ENCODE assay signal across 1 cellular context in the genomic region with DNA sequence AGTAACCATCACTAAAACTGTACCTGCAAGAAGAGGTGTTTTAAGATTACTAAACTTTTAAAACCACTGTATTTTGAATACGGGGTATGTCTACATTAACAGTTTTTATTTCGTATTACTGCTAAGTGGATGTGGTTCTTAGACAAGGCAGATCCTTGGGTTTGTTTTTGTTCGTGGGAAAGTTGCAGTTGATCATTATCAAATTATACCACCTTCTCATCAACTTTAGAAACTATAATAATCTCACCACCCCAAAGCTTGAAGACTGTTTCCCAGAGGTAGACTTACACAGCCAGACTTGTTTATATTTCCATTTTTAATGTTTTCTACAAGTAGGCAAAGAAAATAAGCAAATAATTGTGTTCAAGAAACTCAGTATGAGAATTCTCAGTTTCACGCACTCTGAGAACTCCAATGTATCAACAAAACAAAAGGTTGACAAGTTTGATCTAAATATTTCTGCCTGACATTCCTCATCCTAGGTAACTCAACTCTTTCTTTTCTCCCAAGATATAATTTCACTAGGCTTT.
TF ChIP-seq lines count a peak whose summit lies in the region.

No MANE protein-coding gene starts in this region.

TF ChIP-seq in GM23338, 12 proteins besides CTCF, POLR2A, EP300 and RAD21 (continued from another document):
- TF ChIP-seq, protein P1, sequence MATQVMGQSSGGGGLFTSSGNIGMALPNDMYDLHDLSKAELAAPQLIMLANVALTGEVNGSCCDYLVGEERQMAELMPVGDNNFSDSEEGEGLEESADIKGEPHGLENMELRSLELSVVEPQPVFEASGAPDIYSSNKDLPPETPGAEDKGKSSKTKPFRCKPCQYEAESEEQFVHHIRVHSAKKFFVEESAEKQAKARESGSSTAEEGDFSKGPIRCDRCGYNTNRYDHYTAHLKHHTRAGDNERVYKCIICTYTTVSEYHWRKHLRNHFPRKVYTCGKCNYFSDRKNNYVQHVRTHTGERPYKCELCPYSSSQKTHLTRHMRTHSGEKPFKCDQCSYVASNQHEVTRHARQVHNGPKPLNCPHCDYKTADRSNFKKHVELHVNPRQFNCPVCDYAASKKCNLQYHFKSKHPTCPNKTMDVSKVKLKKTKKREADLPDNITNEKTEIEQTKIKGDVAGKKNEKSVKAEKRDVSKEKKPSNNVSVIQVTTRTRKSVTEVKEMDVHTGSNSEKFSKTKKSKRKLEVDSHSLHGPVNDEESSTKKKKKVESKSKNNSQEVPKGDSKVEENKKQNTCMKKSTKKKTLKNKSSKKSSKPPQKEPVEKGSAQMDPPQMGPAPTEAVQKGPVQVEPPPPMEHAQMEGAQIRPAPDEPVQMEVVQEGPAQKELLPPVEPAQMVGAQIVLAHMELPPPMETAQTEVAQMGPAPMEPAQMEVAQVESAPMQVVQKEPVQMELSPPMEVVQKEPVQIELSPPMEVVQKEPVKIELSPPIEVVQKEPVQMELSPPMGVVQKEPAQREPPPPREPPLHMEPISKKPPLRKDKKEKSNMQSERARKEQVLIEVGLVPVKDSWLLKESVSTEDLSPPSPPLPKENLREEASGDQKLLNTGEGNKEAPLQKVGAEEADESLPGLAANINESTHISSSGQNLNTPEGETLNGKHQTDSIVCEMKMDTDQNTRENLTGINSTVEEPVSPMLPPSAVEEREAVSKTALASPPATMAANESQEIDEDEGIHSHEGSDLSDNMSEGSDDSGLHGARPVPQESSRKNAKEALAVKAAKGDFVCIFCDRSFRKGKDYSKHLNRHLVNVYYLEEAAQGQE (IDR thresholded peaks at IDR 0.05; ENCODE audit: unreplicated experiment): no peak
- TF ChIP-seq CREB1 (CRISPR knock-in tag; IDR thresholded peaks at IDR 0.05; ENCODE audit: low read depth): no peak
